Comparison of ENCODE assay signal across 1 cellular context in genomic region chr22:38218661-38219331, GRCh38.
A peak's percentile ranks its signal among the peaks of the same experiment; 100 is the strongest.
TF ChIP-seq lines count a peak whose summit lies in the region.

No MANE protein-coding gene starts in this region.

TF ChIP-seq in endothelial cell of umbilical vein, 7 proteins besides CTCF, POLR2A, EP300 and RAD21 (continued from another document):
- TF ChIP-seq FOS (IDR thresholded peaks at IDR 0.05; ENCODE audit: borderline replicate concordance, insufficient read depth, low read length) (peak; percentile 62), MYC (IDR thresholded peaks at IDR 0.05; ENCODE audit: low read depth, low read length) (peak; percentile 64), POLR2AphosphoS5 (IDR thresholded peaks at IDR 0.05; ENCODE audit: insufficient read depth, low read depth, low read length) (peak; percentile 71), EZH2 (IDR thresholded peaks at IDR 0.05; ENCODE audit: borderline replicate concordance, low read depth, low read length, severe bottlenecking) (no peak)
